In genomic region chr1:10472220-10473144, GRCh38 we compare ENCODE assay signal across 8 cellular contexts. TPM values are rescaled to one million over a fixed set of nuclear protein-coding genes. Genes with fewer than 3 reads are reported as not detected.
DNase-seq lines count a peak whose midpoint lies in the region; ATAC-seq and TF ChIP-seq lines count a peak whose summit lies in the region.

DFFA (minus strand) TSS chr1:10472529; CDS start chr1:10472458, 71 bp downstream.

- no peaks in the 10 kb centered on the region for H3K9me3 Mint-ChIP-seq in nephron progenitor cell
- H3K9me3 Mint-ChIP-seq in stimulated activated naive CD8-positive, alpha-beta T cell treated with anti-CD3 and anti-CD28 coated beads, Interleukin-15, amount 100 ng/mL, for 72 hours, result no peaks in the 10 kb centered on the region

- peaks cover 42% of the 10 kb centered on the region for H3K4me1 Mint-ChIP-seq in nephron progenitor cell
- peaks cover 54% of the 10 kb centered on the region for H3K4me1 Mint-ChIP-seq in stimulated activated naive CD8-positive, alpha-beta T cell treated with anti-CD3 and anti-CD28 coated beads, Interleukin-15, amount 100 ng/mL, for 72 hours

- peak; percentile 97 for DNase-seq in Daoy (ENCODE audit: low read depth)
- DNase-seq in H4 (ENCODE audit: low spot score), result peak; percentile 96
- peak; percentile 97 for DNase-seq in M059J (ENCODE audit: low read depth)
- peak; percentile 95 to 98 for DNase-seq in SHP77 (lab: John Stamatoyannopoulos, UW)
- peak; percentile 83 for DNase-seq in activated effector memory CD4-positive, alpha-beta T cell treated with Interleukin-2 at 50 U/mL for 16 hours
- peak; percentile 88 for DNase-seq in fibroblast of the conjunctiva (ENCODE audit: low read depth)
- peak; percentile 91 for DNase-seq in nephron progenitor cell
- peak; percentile 89 to 92 for DNase-seq in stimulated activated naive CD8-positive, alpha-beta T cell treated with anti-CD3 and anti-CD28 coated beads, Interleukin-15, amount 100 ng/mL, for 72 hours

- peak within 1 kb of the TSS; percentile 98 for H3K27ac Mint-ChIP-seq in nephron progenitor cell
- H3K27ac Mint-ChIP-seq in stimulated activated naive CD8-positive, alpha-beta T cell treated with anti-CD3 and anti-CD28 coated beads, Interleukin-15, amount 100 ng/mL, for 72 hours, result peak within 1 kb of the TSS; percentile 98 to 99

- no peaks in the 10 kb centered on the region for H3K27me3 Mint-ChIP-seq in nephron progenitor cell (ENCODE audit: low read depth, poor library complexity)
- no peaks in the 10 kb centered on the region for H3K27me3 Mint-ChIP-seq in stimulated activated naive CD8-positive, alpha-beta T cell treated with anti-CD3 and anti-CD28 coated beads, Interleukin-15, amount 100 ng/mL, for 72 hours

- H3K4me3 Mint-ChIP-seq in nephron progenitor cell, result peak within 1 kb of the TSS; percentile 95
- H3K4me3 Mint-ChIP-seq in stimulated activated naive CD8-positive, alpha-beta T cell treated with anti-CD3 and anti-CD28 coated beads, Interleukin-15, amount 100 ng/mL, for 72 hours, result peak within 1 kb of the TSS; percentile 98 to 100

- TF ChIP-seq CTCF in nephron progenitor cell (IDR thresholded peaks at IDR 0.05), result no peak

- peaks cover 17% of the 10 kb centered on the region for H3K36me3 Mint-ChIP-seq in nephron progenitor cell (ENCODE audit: low read depth)

- peak; percentile 87 for ATAC-seq in stimulated activated naive CD8-positive, alpha-beta T cell treated with anti-CD3 and anti-CD28 coated beads, Interleukin-15, amount 100 ng/mL, for 72 hours

RNA-seq across cellular contexts. Expression of gene DFFA, which starts in this region (rescaled TPM):
- total RNA-seq in Daoy (2014; rRNA removed; shearing (Covaris generic)), result 38.5 and 43.9 TPM in 2 replicates
- 28.8 and 36.8 TPM in 2 replicates for total RNA-seq in H4 (2014; rRNA removed; shearing (Covaris generic))
- total RNA-seq in M059J (2014; rRNA removed; shearing (Covaris generic)), result 24.7 and 36.6 TPM in 2 replicates

Comparison
In these comparisons a context has a peak if more than half of its experiments do, and no peak if none do; other contexts are left out.
1. Peak in every context shown above with its lines: DNase-seq and ATAC-seq.